In the genomic region with DNA sequence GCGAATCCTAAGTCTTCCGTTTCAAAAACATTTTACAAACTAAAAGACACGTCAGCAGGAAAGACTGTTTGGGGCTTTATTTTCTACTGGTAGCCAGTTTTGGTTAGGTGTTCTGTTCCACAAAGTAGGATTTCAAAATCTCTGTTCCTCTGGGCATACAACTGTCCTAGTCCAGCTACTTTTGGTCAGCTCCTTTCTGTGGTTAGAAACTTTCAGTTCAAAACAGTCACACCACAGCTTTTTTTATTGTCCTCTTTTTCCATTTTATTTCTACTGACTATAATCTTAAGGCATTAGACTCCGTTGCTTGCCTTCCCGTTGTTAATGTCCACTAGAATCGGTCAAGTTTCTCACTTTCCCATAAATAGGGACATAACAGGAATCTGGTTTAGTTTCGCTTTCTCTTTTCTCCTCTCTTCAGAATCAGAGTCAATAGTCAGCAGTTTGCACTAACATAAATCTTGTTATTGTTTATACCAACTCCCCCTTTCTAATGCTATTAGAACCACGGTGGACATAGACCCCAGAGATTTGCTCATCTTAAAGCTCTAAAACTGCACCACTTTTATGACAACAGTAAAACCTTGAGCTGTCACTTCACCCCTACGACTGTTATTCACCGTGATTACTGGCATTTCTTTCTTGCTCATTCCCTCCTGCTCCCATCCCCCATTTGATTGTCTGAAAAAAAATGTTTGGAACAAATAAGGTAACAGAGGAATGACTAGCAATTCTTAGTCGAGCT, we compare ENCODE assay signal across 8 cellular contexts. TPM values are rescaled to one million over a fixed set of nuclear protein-coding genes. Genes with fewer than 3 reads are reported as not detected.
DNase-seq lines count a peak whose midpoint lies in the region; TF ChIP-seq lines count a peak whose summit lies in the region.

No MANE protein-coding gene starts in this region.

- no peak for TF ChIP-seq CTCF in foreskin fibroblast (IDR thresholded peaks at IDR 0.05; ENCODE audit: low read depth, low read length)

- peak overlapping the region; percentile 98 for H2AFZ ChIP-seq in GM23248

- no peaks in the 10 kb centered on the region for H3K79me2 ChIP-seq in GM23248 (ENCODE audit: insufficient read depth)

- H3K27me3 ChIP-seq in GM23248 (replicated peaks; ENCODE audit: insufficient read depth) (no peaks in the 10 kb centered on the region), SJCRH30 (no peaks in the 10 kb centered on the region), rectal smooth muscle tissue (ENCODE audit: control insufficient read depth, insufficient read depth, low read length) (no peaks in the 10 kb centered on the region)

- H3K9ac ChIP-seq in GM23248 (peak overlapping the region; percentile 77), rectal smooth muscle tissue (ENCODE audit: low read length) (no peak overlapping the region)

- H4K20me1 ChIP-seq in GM23248 (ENCODE audit: insufficient read depth), result no peaks in the 10 kb centered on the region

- peak overlapping the region; percentile 26; the same call in 1 of the 2 replicates for H3K27ac ChIP-seq in GM23248
- no peak overlapping the region for H3K27ac ChIP-seq in SJCRH30
- H3K27ac ChIP-seq in rectal smooth muscle tissue (ENCODE audit: low read depth, low read length), result peak overlapping the region; percentile 72

- H3K4me1 ChIP-seq in GM23248 (ENCODE audit: insufficient read depth) (0 out of 2 replicates have a peak, but pooled peaks cover 4% of the 10 kb centered on the region), SJCRH30 (no peaks in the 10 kb centered on the region; the same call in 1 of the 2 replicates), rectal smooth muscle tissue (ENCODE audit: control insufficient read depth, insufficient read depth, low read length) (no peaks in the 10 kb centered on the region)

- H3K9me2 ChIP-seq in GM23248 (ENCODE audit: insufficient read depth), result no peaks in the 10 kb centered on the region

- H3K4me2 ChIP-seq in GM23248 (ENCODE audit: unreplicated experiment), result peak overlapping the region; percentile 88

- H3K36me3 ChIP-seq in GM23248 (ENCODE audit: low read depth) (no peaks in the 10 kb centered on the region), SJCRH30 (no peaks in the 10 kb centered on the region), rectal smooth muscle tissue (ENCODE audit: control insufficient read depth, insufficient read depth, low read length) (no peaks in the 10 kb centered on the region)

- in situ Hi-C loops in GM23248 (cut with MboI), result no loop called here

- H3K9me3 ChIP-seq in GM23248 (ENCODE audit: low read depth), result no peaks in the 10 kb centered on the region
- H3K9me3 ChIP-seq in SJCRH30 (replicated peaks), result peaks cover 2% of the 10 kb centered on the region; the same call in 1 of the 2 replicates

- no peaks in the 10 kb centered on the region for H3F3A ChIP-seq in GM23248 (ENCODE audit: insufficient read depth)

- H3K4me3 ChIP-seq in GM23248, result peak overlapping the region; percentile 84
- H3K4me3 ChIP-seq in SJCRH30, result peak overlapping the region; percentile 50
- H3K4me3 ChIP-seq in foreskin fibroblast (ENCODE audit: low read depth in 1 of 2, low read length in 2 of 2), result peak overlapping the region; percentile 51 to 55
- peak overlapping the region; percentile 62 for H3K4me3 ChIP-seq in rectal smooth muscle tissue (ENCODE audit: low read length)

- 7 to 8% methylated on average over 11 of the region's 11 CpGs for WGBS in GM23248 (ENCODE audit: low coverage in 1 of 2, low lambda C conversion rate in 2 of 2, missing lambda C conversion rate in 2 of 2), 2 experiments

- DNase-seq in GM23248, result peak; percentile 60
- DNase-seq in SJCRH30, result peak in 1 of 2 experiments; percentile 24
- peak; percentile 17 to 55 for DNase-seq in foreskin fibroblast
- no peak for DNase-seq in mucosa of gallbladder (ENCODE audit: low spot score)
- DNase-seq in activated effector memory CD4-positive, alpha-beta T cell treated with anti-CD3 and anti-CD28 coated beads, Interleukin-2, amount 50 U/mL, for 16 hours, result no peak
- no peak for DNase-seq in stimulated activated CD4-positive, alpha-beta T cell treated with anti-CD3 and anti-CD28 coated beads, Interleukin-15, amount 100 ng/mL, for 24 hours
- no peak for DNase-seq in stimulated activated CD4-positive, alpha-beta T cell treated with anti-CD3 and anti-CD28 coated beads, Interleukin-1b, Interleukin-23, amount 100 ng/mL, for 48 hours

RNA-seq across cellular contexts. Expression of gene NPAS3, which starts 41.5 kb away (rescaled TPM):
- 0.65 TPM in 1 of 2 replicates, not detected in the other for total RNA-seq in GM23248 (2014; rRNA removed; shearing (Covaris generic))
- not detected in 2 replicates for polyA plus RNA-seq in GM23248 (2016; fragmentation: Nextera tagmentation; extraction: Ambion mirVana)
- 1.3 and 1.8 TPM in 2 replicates for total RNA-seq in SJCRH30 (2014; rRNA removed; shearing (Covaris generic))
- total RNA-seq in mucosa of gallbladder, result 1.8 TPM

Comparison
In these comparisons a context has a peak if more than half of its experiments do, and no peak if none do; other contexts are left out.
1. DNase-seq: peak in GM23248 (single experiment) and foreskin fibroblast (2 of 2); none in mucosa of gallbladder (single experiment), activated effector memory CD4-positive, alpha-beta T cell treated with anti-CD3 and anti-CD28 coated beads, Interleukin-2, amount 50 U/mL, for 16 hours (single experiment), stimulated activated CD4-positive, alpha-beta T cell treated with anti-CD3 and anti-CD28 coated beads, Interleukin-15, amount 100 ng/mL, for 24 hours (single experiment) and stimulated activated CD4-positive, alpha-beta T cell treated with anti-CD3 and anti-CD28 coated beads, Interleukin-1b, Interleukin-23, amount 100 ng/mL, for 48 hours (single experiment).
2. Peak in every context shown above with its lines, with median percentiles within 50 percentile points of each other: H3K4me3 ChIP-seq.